ENCODE assay signal across 19 cellular contexts in genomic region chr14:96254696-96255095, GRCh38. TPM values are rescaled to one million over a fixed set of nuclear protein-coding genes. Genes with fewer than 3 reads are reported as not detected.
"Had no signal": no experiment of that assay in that cellular context is flagged by ENCODE, and none has a peak within 500 bp of the region (broad histone marks: within the 10 kb centered on the region; RNA-seq: fewer than 3 reads in every experiment).

No MANE protein-coding gene starts in this region.

- H3K4me1 Mint-ChIP-seq: activated CD8-positive, alpha-beta memory T cell treated with anti-CD3 and anti-CD28 coated beads, Interleukin-2, amount 10 ng/mL, durations not matched to agents 7 days and 5 days; neural crest cell; stimulated activated effector memory CD8-positive, alpha-beta T cell treated with anti-CD3 and anti-CD28 coated beads, Interleukin-12 subunit alpha, Interleukin-12 subunit beta, amount 100 ng/mL, for 72 hours had no signal

- H3K4me3 Mint-ChIP-seq: activated CD8-positive, alpha-beta memory T cell treated with anti-CD3 and anti-CD28 coated beads, Interleukin-2, amount 10 ng/mL, durations not matched to agents 7 days and 5 days; activated naive CD8-positive, alpha-beta T cell; activated T-cell treated with anti-CD3 and anti-CD28 coated beads, Interleukin-2, amount 50 U/mL, for 24 hours; neural crest cell; stimulated activated effector memory CD8-positive, alpha-beta T cell treated with anti-CD3 and anti-CD28 coated beads, Interleukin-12 subunit alpha, Interleukin-12 subunit beta, amount 100 ng/mL, for 72 hours had no signal

- ATAC-seq: activated CD8-positive, alpha-beta memory T cell treated with anti-CD3 and anti-CD28 coated beads, Interleukin-2, amount 10 ng/mL, durations not matched to agents 7 days and 5 days; left lobe of liver; stimulated activated effector memory CD8-positive, alpha-beta T cell treated with anti-CD3 and anti-CD28 coated beads, Interleukin-12 subunit alpha, Interleukin-12 subunit beta, amount 100 ng/mL, for 72 hours had no signal

- H3K27ac ChIP-seq: brain microvascular endothelial cell, dorsolateral prefrontal cortex, pancreas had no signal

- H3K9me3 ChIP-seq: pancreas had no signal

- H3K36me3 ChIP-seq: brain microvascular endothelial cell, heart right ventricle, pancreas had no signal

- H3K9me3 Mint-ChIP-seq: activated T-cell treated with anti-CD3 and anti-CD28 coated beads, Interleukin-2, amount 50 U/mL, for 24 hours; neural crest cell; stimulated activated effector memory CD8-positive, alpha-beta T cell treated with anti-CD3 and anti-CD28 coated beads, Interleukin-12 subunit alpha, Interleukin-12 subunit beta, amount 100 ng/mL, for 72 hours had no signal

- H3K36me3 Mint-ChIP-seq: activated CD8-positive, alpha-beta memory T cell treated with anti-CD3 and anti-CD28 coated beads, Interleukin-2, amount 10 ng/mL, durations not matched to agents 7 days and 5 days; activated naive CD8-positive, alpha-beta T cell; stimulated activated effector memory CD8-positive, alpha-beta T cell treated with anti-CD3 and anti-CD28 coated beads, Interleukin-12 subunit alpha, Interleukin-12 subunit beta, amount 100 ng/mL, for 72 hours had no signal

- H3K27me3 ChIP-seq: brain microvascular endothelial cell, pancreas had no signal

- H3K4me1 ChIP-seq: pancreas had no signal

- H3K27ac Mint-ChIP-seq: activated CD8-positive, alpha-beta memory T cell treated with anti-CD3 and anti-CD28 coated beads, Interleukin-2, amount 10 ng/mL, durations not matched to agents 7 days and 5 days; activated naive CD8-positive, alpha-beta T cell; activated T-cell treated with anti-CD3 and anti-CD28 coated beads, Interleukin-2, amount 50 U/mL, for 24 hours; stimulated activated effector memory CD8-positive, alpha-beta T cell treated with anti-CD3 and anti-CD28 coated beads, Interleukin-12 subunit alpha, Interleukin-12 subunit beta, amount 100 ng/mL, for 72 hours had no signal

- DNase-seq: activated CD4-positive, alpha-beta T cell treated with anti-CD3 and anti-CD28 coated beads, Interleukin-2, amount 50 U/mL, for 48 hours; activated CD4-positive, CD25-positive, alpha-beta regulatory T cell treated with anti-CD3 and anti-CD28 coated beads, Interleukin-2, amount 50 U/mL, for 72 hours; activated CD8-positive, alpha-beta memory T cell treated with anti-CD3 and anti-CD28 coated beads, Interleukin-2, amount 10 ng/mL, durations not matched to agents 7 days and 5 days; activated effector memory CD4-positive, alpha-beta T cell treated with anti-CD3 and anti-CD28 coated beads, Interleukin-2, amount 50 U/mL, for 16 hours; activated T-cell treated with anti-CD3 and anti-CD28 coated beads, Interleukin-2, amount 50 U/mL, for 24 hours; brain microvascular endothelial cell; cerebellar nuclear complex; dorsolateral prefrontal cortex; heart right ventricle; islet precursor cell; mammary epithelial cell; pancreas; retina; SW 1271 had no signal

- FAIRE-seq: frontal cortex, pancreas had no signal

- H3K4me3 ChIP-seq: dorsolateral prefrontal cortex, heart right ventricle, pancreas had no signal

RNA-seq across cellular contexts. Expression of gene BDKRB1, which starts 1.3 kb away (rescaled TPM):
- total RNA-seq: activated CD8-positive, alpha-beta memory T cell treated with anti-CD3 and anti-CD28 coated beads, Interleukin-2, amount 10 ng/mL, durations not matched to agents 7 days and 5 days; left lobe of liver; neural crest cell had no signal

RNA-seq across cellular contexts. Expression of gene BDKRB2, which starts 50.1 kb away (rescaled TPM):
- total RNA-seq: activated CD8-positive, alpha-beta memory T cell treated with anti-CD3 and anti-CD28 coated beads, Interleukin-2, amount 10 ng/mL, durations not matched to agents 7 days and 5 days had no signal
